27 cellular contexts compared by ENCODE assay signal in the genomic region with DNA sequence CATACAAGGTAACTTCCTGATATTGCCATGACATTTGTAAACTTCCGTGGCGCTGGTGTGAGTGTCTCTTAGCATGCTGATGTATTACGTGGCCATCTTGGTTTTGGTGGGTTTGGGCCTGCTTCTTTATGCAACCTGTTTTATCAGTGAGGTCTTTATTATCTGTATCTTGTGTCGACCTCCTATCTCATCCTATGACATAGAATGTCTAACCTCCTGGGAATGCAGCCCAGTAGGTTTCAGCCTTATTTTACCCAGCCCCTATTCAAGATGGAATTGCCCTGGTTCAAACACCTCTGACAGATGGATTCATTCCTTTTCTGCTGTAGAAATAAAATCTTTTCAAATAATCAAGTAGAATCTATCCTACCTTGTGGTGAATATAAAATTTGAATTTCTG. TPM values are rescaled to one million over a fixed set of nuclear protein-coding genes. Genes with fewer than 3 reads are reported as not detected.
"Had no signal": no experiment of that assay in that cellular context is flagged by ENCODE, and none has a peak within 500 bp of the region (broad histone marks: within the 10 kb centered on the region; RNA-seq: fewer than 3 reads in every experiment).

No MANE protein-coding gene starts in this region.

- H3K4me3 ChIP-seq: PC-9, Peyer's patch, SJCRH30 had no signal

- DNase-seq: IMR-90; Kasumi-1; NCI-H1092; NCI-H1105 treated with DMSO at 0.1 percent for 48 hours; NCI-H1417 treated with DMSO at 0.1 percent for 48 hours; NCI-H146; NCI-H1694 treated with DMSO at 0.1 percent for 48 hours; NCI-H1930; NCI-H2081; NCI-H2107; NCI-H2227 treated with DMSO at 0.1 percent for 48 hours; NCI-H524 treated with DMSO at 0.1 percent for 48 hours; NCI-H69; NCI-H774; NK-92 treated with Interleukin-12 subunit alpha and Interleukin-12 subunit beta, amount 100 ng/mL, for 24 hours; PC-9; Peyer's patch; SHP77 treated with DMSO at 0.1 percent for 48 hours; SJCRH30 had no signal

- H3K9me3 ChIP-seq: Peyer's patch, SJCRH30 had no signal

- H3K27me3 ChIP-seq: Peyer's patch had no signal

- H3K36me3 ChIP-seq: Peyer's patch, SJCRH30 had no signal

- H3K4me1 ChIP-seq: Peyer's patch, SJCRH30 had no signal

- H2AFZ ChIP-seq: PC-9 had no signal

- H3K4me2 ChIP-seq: KMS-11, PC-9 had no signal

- H3K9ac ChIP-seq: KMS-11 had no signal

- H3K27ac ChIP-seq: KMS-11, PC-9, Peyer's patch, SJCRH30 had no signal

- FAIRE-seq: HepG2 had no signal

- ATAC-seq: HepG2, Right ventricle myocardium inferior, SK-N-SH treated with all-trans-retinoic acid at 6 μM for 48 hours had no signal

RNA-seq across cellular contexts. Expression of gene GPR141, which starts 23.0 kb away (rescaled TPM):
- total RNA-seq: HepG2, HT1080, IMR-90, NCI-H460, OCI-LY7, PC-9, Peyer's patch, RPMI7951, SJCRH30 had no signal
- polyA plus RNA-seq: HepG2, IMR-90 had no signal
